6 cellular contexts compared by ENCODE assay signal in the genomic region with DNA sequence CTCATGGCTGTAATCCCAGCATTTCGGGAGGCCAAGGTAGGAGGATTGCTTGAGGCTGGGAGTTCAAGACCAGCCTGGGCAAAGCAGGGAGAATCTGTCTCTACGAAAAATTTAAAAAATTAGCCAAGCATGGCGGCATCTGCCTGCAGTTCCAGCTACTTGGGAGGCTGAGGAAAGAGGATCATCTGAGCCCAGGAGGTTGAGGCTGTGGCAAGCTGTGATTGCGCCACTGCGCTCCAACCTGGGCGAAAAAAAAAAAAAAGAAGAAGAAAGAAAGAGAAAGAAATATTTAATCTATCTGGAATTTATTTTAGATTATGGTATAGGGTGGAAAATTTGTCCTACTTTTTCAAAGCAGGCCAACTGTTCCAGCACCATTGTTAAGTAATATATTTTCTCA.
"Had no signal": no experiment of that assay in that cellular context is flagged by ENCODE, and none has a peak within 500 bp of the region (broad histone marks: within the 10 kb centered on the region; RNA-seq: fewer than 3 reads in every experiment).

No MANE protein-coding gene starts in this region.

- ATAC-seq: GM12878 had no signal

- DNase-seq: GDM1, GF-D8 had no signal

- FAIRE-seq: GM12878, GM12891, GM12892, GM19239 had no signal

- H3K4me3 ChIP-seq: GM12878 had no signal
